In genomic region chr6:4313044-4313686, GRCh38 we compare ENCODE assay signal across 9 cellular contexts.
DNase-seq lines count a peak whose midpoint lies in the region; ATAC-seq and TF ChIP-seq lines count a peak whose summit lies in the region.
"Had no signal": no experiment of that assay in that cellular context is flagged by ENCODE, and none has a peak within 500 bp of the region (broad histone marks: within the 10 kb centered on the region; RNA-seq: fewer than 3 reads in every experiment).

No MANE protein-coding gene starts in this region.

- H3K27ac Mint-ChIP-seq in osteocyte (ENCODE audit: unreplicated experiment) (peak overlapping the region; percentile 97), T-cell (no peak overlapping the region)

- DNase-seq in EL (peak; percentile 96), NCI-H69 (lab: John Stamatoyannopoulos, UW) (peak; percentile 33), epidermal melanocyte (ENCODE audit: insufficient read length, low spot score) (peak; percentile 31), osteocyte (ENCODE audit: extremely low spot score, unreplicated experiment) (peak; percentile 89), T-cell (no peak), spleen (no peak), DMS153 (lab: John Stamatoyannopoulos, UW) (no peak)
- DNase-seq: activated CD8-positive, alpha-beta memory T cell treated with anti-CD3 and anti-CD28 coated beads, Interleukin-2, amount 50 U/mL, for 48 hours had no signal

- ATAC-seq in T-cell (replicated peaks in 1 of 4) (no peak), GM19324 (IDR thresholded peaks at IDR 0.05; ENCODE audit: low FRiP score, unreplicated experiment) (no peak)

- H3K4me3 Mint-ChIP-seq in osteocyte (ENCODE audit: unreplicated experiment), result peak overlapping the region; percentile 62
- no peak overlapping the region for H3K4me3 Mint-ChIP-seq in T-cell

- H3K27ac ChIP-seq in spleen, result peak overlapping the region in 1 of 8 donors; percentile 15

- peaks cover 13% of the 10 kb centered on the region for H3K36me3 Mint-ChIP-seq in osteocyte (ENCODE audit: unreplicated experiment)
- no peaks in the 10 kb centered on the region for H3K36me3 Mint-ChIP-seq in T-cell

- TF ChIP-seq CTCF in osteocyte (IDR thresholded peaks at IDR 0.05) (peak; percentile 79), spleen (IDR thresholded peaks at IDR 0.05 in 8 of 11, conservative IDR thresholded peaks at IDR 0.05 in 3 of 11) (peak in 2 of 11 experiments; percentile 20 to 29)

- WGBS in spleen, 5 donors, result 51 to 72% (median 67%) methylated on average over 2 of the region's 2 CpGs

- no peak for TF ChIP-seq POLR2A in spleen (IDR thresholded peaks at IDR 0.05)

- H3K27me3 Mint-ChIP-seq in osteocyte (ENCODE audit: unreplicated experiment) (no peaks in the 10 kb centered on the region), T-cell (peaks cover 8 to 12% of the 10 kb centered on the region in 2 donors)

- H3K4me1 Mint-ChIP-seq in osteocyte (ENCODE audit: unreplicated experiment) (peaks cover 36% of the 10 kb centered on the region), T-cell (no peaks in the 10 kb centered on the region)

- no peak overlapping the region for H3K4me3 ChIP-seq in spleen

- no peaks in the 10 kb centered on the region for H3K36me3 ChIP-seq in spleen

- CTCF ChIA-PET in T-cell (lab: Charles Lee), result no interaction called here

- H3K9me3 Mint-ChIP-seq in osteocyte (ENCODE audit: unreplicated experiment) (peaks cover 32% of the 10 kb centered on the region), T-cell (peaks cover 27 to 39% (median 30%) of the 10 kb centered on the region in 3 donors)

- H3K4me1 ChIP-seq in spleen, result peaks cover 7 to 21% (median 17%) of the 10 kb centered on the region in 6 donors

- POLR2A ChIA-PET in T-cell (lab: Charles Lee), result no interaction called here

- intact Hi-C loops in spleen (cut with DNase I; ENCODE audit: low total_unique reads), result no loop called here

- H3K9me3 ChIP-seq in spleen, result peaks cover 6 to 52% (median 46%) of the 10 kb centered on the region in 8 donors

- H3K27me3 ChIP-seq in spleen (replicated peaks in 1 of 7), result no peaks in the 10 kb centered on the region

Comparison
In these comparisons a context has a peak if more than half of its experiments do, and no peak if none do; other contexts are left out.
1. DNase-seq: peak in EL (single experiment), NCI-H69 (single experiment), epidermal melanocyte (single experiment) and osteocyte (single experiment); none in T-cell (0 of 34), spleen (single experiment) and DMS153 (single experiment).